ENCODE assay signal across 10 cellular contexts in genomic region chr11:130897262-130898182, GRCh38. TPM values are rescaled to one million over a fixed set of nuclear protein-coding genes. Genes with fewer than 3 reads are reported as not detected.
A peak's percentile ranks its signal among the peaks of the same experiment; 100 is the strongest.
DNase-seq lines count a peak whose midpoint lies in the region; ATAC-seq and TF ChIP-seq lines count a peak whose summit lies in the region.
"Had no signal": no experiment of that assay in that cellular context is flagged by ENCODE, and none has a peak within 500 bp of the region (broad histone marks: within the 10 kb centered on the region; RNA-seq: fewer than 3 reads in every experiment).

No MANE protein-coding gene starts in this region.

- H4K20me1 ChIP-seq in SK-N-SH (ENCODE audit: insufficient read depth) (peaks cover 3% of the 10 kb centered on the region; the same call in 1 of the 2 replicates), osteoblast (ENCODE audit: insufficient read depth, low read length) (peaks cover 3% of the 10 kb centered on the region)

- CTCF ChIA-PET in AG04449 (lab: Yijun Ruan, JAX) (interaction anchor here (10.1 to 21.4 kb wide), 4 partner anchors 13 to 466 kb away, joined by 143 to 428 read pairs (median 297); partner anchors contain the start of genes ADAMTS8 and SNX19), SK-N-SH (lab: Yijun Ruan, JAX) (interaction anchor here (1.0 to 4.1 kb wide), 5 partner anchors 18 to 466 kb away, joined by 3 to 45 read pairs (median 17); partner anchors contain the start of gene SNX19)

- POLR2A ChIA-PET in AG04449 (lab: Yijun Ruan, JAX) (interaction anchor here (0.7 to 1.9 kb wide), 2 partner anchors 18 to 996 kb away, joined by 3 to 5 read pairs; partner anchors contain the start of gene SNX19), SK-N-SH (lab: Yijun Ruan, JAX) (no interaction called here)

- peak; percentile 94 for DNase-seq in AG04449 (ENCODE audit: low read depth, low spot score)
- DNase-seq in SK-N-SH: no peak
- DNase-seq in fibroblast of pulmonary artery (ENCODE audit: low read depth): peak; percentile 98
- peak; percentile 80 for DNase-seq in osteoblast (ENCODE audit: insufficient read length, low spot score, missing footprints)
- DNase-seq in effector memory CD4-positive, alpha-beta T cell: no peak
- no peak for DNase-seq in progenitor cell of endocrine pancreas (ENCODE audit: low spot score, unreplicated experiment)
- DNase-seq in erythroblast (lab: John Stamatoyannopoulos, UW): no peak
- DNase-seq: CD4-positive, alpha-beta T cell; NCI-H1105 had no signal

- peaks cover 32% of the 10 kb centered on the region for H3K36me3 Mint-ChIP-seq in progenitor cell of endocrine pancreas (ENCODE audit: insufficient read depth)

- H3K27me3 Mint-ChIP-seq in progenitor cell of endocrine pancreas: no peaks in the 10 kb centered on the region
- H3K27me3 Mint-ChIP-seq: CD4-positive, alpha-beta T cell had no signal

- H3K9me3 ChIP-seq in SK-N-SH: no peaks in the 10 kb centered on the region
- no peaks in the 10 kb centered on the region for H3K9me3 ChIP-seq in osteoblast (ENCODE audit: low read depth, low read length)
- no peaks in the 10 kb centered on the region for H3K9me3 ChIP-seq in effector memory CD4-positive, alpha-beta T cell (ENCODE audit: control insufficient read depth, low read length)

- H3F3A ChIP-seq in SK-N-SH (replicated peaks; ENCODE audit: insufficient read depth): no peaks in the 10 kb centered on the region

- WGBS in SK-N-SH (ENCODE audit: low lambda C conversion rate): 61% methylated on average over 17 of the region's 17 CpGs

- H3K4me1 Mint-ChIP-seq in progenitor cell of endocrine pancreas (ENCODE audit: low read depth): no peaks in the 10 kb centered on the region

- H2AFZ ChIP-seq in SK-N-SH (ENCODE audit: low read depth): no peak overlapping the region
- H2AFZ ChIP-seq in osteoblast (ENCODE audit: low read length): no peak overlapping the region

- H3K27ac ChIP-seq in SK-N-SH (ENCODE audit: low read depth in 2 of 2, low read length in 1 of 2) (peak overlapping the region; percentile 4 to 59; a peak in 3 of 4 replicates), osteoblast (ENCODE audit: low read depth, low read length) (peak overlapping the region; percentile 90)
- no peak overlapping the region for H3K27ac ChIP-seq in effector memory CD4-positive, alpha-beta T cell (ENCODE audit: insufficient read depth, low read length, poor library complexity, severe bottlenecking)

- no peak overlapping the region for H3K9ac ChIP-seq in SK-N-SH

- peak in 1 of 2 experiments; percentile 53; a peak in 1 of 4 replicates for TF ChIP-seq EP300 in SK-N-SH (IDR thresholded peaks at IDR 0.05; ENCODE audit: borderline replicate concordance in 1 of 2, low read depth in 1 of 2, low read length in 1 of 2)

- H3K4me3 Mint-ChIP-seq in progenitor cell of endocrine pancreas (ENCODE audit: low read depth): no peak overlapping the region
- H3K4me3 Mint-ChIP-seq: CD4-positive, alpha-beta T cell had no signal

- no peak for TF ChIP-seq RAD21 in SK-N-SH (IDR thresholded peaks at IDR 0.05; ENCODE audit: low read length)

- no peak for TF ChIP-seq POLR2A in erythroblast (IDR thresholded peaks at IDR 0.05; ENCODE audit: low read length)

- H3K27me3 ChIP-seq in SK-N-SH (ENCODE audit: insufficient read depth): no peaks in the 10 kb centered on the region
- no peaks in the 10 kb centered on the region for H3K27me3 ChIP-seq in osteoblast (ENCODE audit: insufficient read depth, low read length)
- H3K27me3 ChIP-seq in effector memory CD4-positive, alpha-beta T cell (replicated peaks; ENCODE audit: control insufficient read depth, insufficient read depth, low read length, poor library complexity, severe bottlenecking): no peaks in the 10 kb centered on the region

- ATAC-seq in GM18867 (IDR thresholded peaks at IDR 0.05; ENCODE audit: unreplicated experiment): no peak

- H3K4me1 ChIP-seq in SK-N-SH (ENCODE audit: control insufficient read depth in 1 of 2, insufficient read depth in 2 of 2, low read depth in 1 of 2, low read length in 1 of 2) (no peaks in the 10 kb centered on the region; a peak in 1 of 4 replicates), osteoblast (ENCODE audit: insufficient read depth, low read length) (peaks cover 21% of the 10 kb centered on the region)
- no peaks in the 10 kb centered on the region for H3K4me1 ChIP-seq in effector memory CD4-positive, alpha-beta T cell (ENCODE audit: control insufficient read depth, insufficient read depth, low read length, poor library complexity, severe bottlenecking)

- H3K36me3 ChIP-seq in SK-N-SH (replicated peaks in 1 of 2; ENCODE audit: control insufficient read depth in 1 of 2, insufficient read depth in 2 of 2, low read length in 1 of 2) (peaks cover 67 to 88% of the 10 kb centered on the region in 2 experiments), osteoblast (ENCODE audit: insufficient read depth, low read length) (peaks cover 73% of the 10 kb centered on the region)
- peaks cover 93% of the 10 kb centered on the region for H3K36me3 ChIP-seq in effector memory CD4-positive, alpha-beta T cell (ENCODE audit: control insufficient read depth, insufficient read depth, low read length)

- H3K9me2 ChIP-seq in SK-N-SH: no peaks in the 10 kb centered on the region

- H3K27ac Mint-ChIP-seq in progenitor cell of endocrine pancreas: no peak overlapping the region
- H3K27ac Mint-ChIP-seq: CD4-positive, alpha-beta T cell had no signal

- H3K79me2 ChIP-seq in SK-N-SH (ENCODE audit: insufficient read depth): peaks cover 3% of the 10 kb centered on the region; the same call in 1 of the 2 replicates
- peaks cover 4% of the 10 kb centered on the region for H3K79me2 ChIP-seq in osteoblast (ENCODE audit: insufficient read depth, low read length)

- H3K4me3 ChIP-seq in AG04449 (ENCODE audit: low read depth, low read length): peak overlapping the region; percentile 6; the same call in 1 of the 2 replicates
- H3K4me3 ChIP-seq in SK-N-SH (ENCODE audit: low read depth in 2 of 2, low read length in 1 of 2): no peak overlapping the region
- no peak overlapping the region for H3K4me3 ChIP-seq in fibroblast of pulmonary artery (replicated peaks; ENCODE audit: low read depth, low read length)
- no peak overlapping the region for H3K4me3 ChIP-seq in osteoblast (ENCODE audit: insufficient read depth, low read length)
- no peak overlapping the region for H3K4me3 ChIP-seq in effector memory CD4-positive, alpha-beta T cell (ENCODE audit: insufficient read depth, low read depth, low read length, poor library complexity, severe bottlenecking)

- no peaks in the 10 kb centered on the region for H3K9me3 Mint-ChIP-seq in progenitor cell of endocrine pancreas (ENCODE audit: low read depth)
- H3K9me3 Mint-ChIP-seq: CD4-positive, alpha-beta T cell had no signal

- H3K4me2 ChIP-seq in SK-N-SH (0 out of 2 replicates have a peak overlapping the region, but pooled peaks have one; percentile 16), osteoblast (ENCODE audit: insufficient read depth, low read length) (peak overlapping the region; percentile 65)

- no peak for TF ChIP-seq CTCF in AG04449 (IDR thresholded peaks at IDR 0.05; ENCODE audit: insufficient read depth, low read length, missing control alignments)
- no peak for TF ChIP-seq CTCF in SK-N-SH (IDR thresholded peaks at IDR 0.05)
- TF ChIP-seq CTCF in fibroblast of pulmonary artery (IDR thresholded peaks at IDR 0.05; ENCODE audit: low read length, missing control alignments): no peak
- no peak for TF ChIP-seq CTCF in osteoblast (IDR thresholded peaks at IDR 0.05; ENCODE audit: extremely low read depth, low read depth, low read length)
- TF ChIP-seq CTCF in progenitor cell of endocrine pancreas (IDR thresholded peaks at IDR 0.05; ENCODE audit: unreplicated experiment): no peak

TF ChIP-seq in SK-N-SH, 30 proteins besides CTCF, POLR2A, EP300 and RAD21 (continues in another document):
- TF ChIP-seq EZH2phosphoT487 (IDR thresholded peaks at IDR 0.05; ENCODE audit: borderline replicate concordance, low read depth): no peak
- peak; percentile 99 for TF ChIP-seq RXRA (IDR thresholded peaks at IDR 0.05; ENCODE audit: borderline replicate concordance, low read depth)
- peak; percentile 36; the same call in 1 of the 2 replicates for TF ChIP-seq JUND (IDR thresholded peaks at IDR 0.05)
- TF ChIP-seq FOXJ3 (CRISPR knock-in tag; IDR thresholded peaks at IDR 0.05): no peak
- no peak for TF ChIP-seq CHD2 (IDR thresholded peaks at IDR 0.05; ENCODE audit: low read length, partially characterized antibody)
- no peak for TF ChIP-seq REST (IDR thresholded peaks at IDR 0.05; ENCODE audit: low read depth, low read length)
- TF ChIP-seq YY1 (IDR thresholded peaks at IDR 0.05; ENCODE audit: low read depth): no peak

RNA-seq across cellular contexts. Expression of gene SNX19, which starts 18.8 kb away (rescaled TPM):
- 16.6 and 21.9 TPM in 2 replicates for polyA plus RNA-seq in SK-N-SH (2012; rRNA removed)
- 16.6 and 19.4 TPM in 2 replicates for polyA plus RNA-seq in SK-N-SH (2012; cell fraction: cytosol; rRNA removed)
- 31.1 and 34.7 TPM in 2 replicates for polyA plus RNA-seq in SK-N-SH (2012; cell fraction: nucleus; rRNA removed)
- 124 TPM in 2 replicates for total RNA-seq in osteoblast
- 55.8 and 56.3 TPM in 2 replicates for total RNA-seq in progenitor cell of endocrine pancreas

Comparison
In these comparisons a context has a peak if more than half of its experiments do, and no peak if none do; other contexts are left out.
1. DNase-seq: peak in AG04449 (single experiment), fibroblast of pulmonary artery (single experiment) and osteoblast (single experiment); none in SK-N-SH (single experiment), effector memory CD4-positive, alpha-beta T cell (0 of 3), progenitor cell of endocrine pancreas (single experiment) and erythroblast (0 of 2).